In genomic region chr1:15060104-15060503, GRCh38 we compare ENCODE assay signal across 25 cellular contexts.
"Had no signal": no experiment of that assay in that cellular context is flagged by ENCODE, and none has a peak within 500 bp of the region (broad histone marks: within the 10 kb centered on the region; RNA-seq: fewer than 3 reads in every experiment).

No MANE protein-coding gene starts in this region.

- ATAC-seq: HepG2, SK-N-SH treated with all-trans-retinoic acid at 6 μM for 48 hours had no signal

- FAIRE-seq: HepG2, RCC 7860 had no signal

- H3K4me3 ChIP-seq: MG63, SJCRH30 had no signal

- H3K9me3 ChIP-seq: MG63, SJCRH30 had no signal

- DNase-seq: IMR-90, Karpas-422, KG1, MG63, NCI-H1092, NCI-H1105 treated with DMSO at 0.1 percent for 48 hours, NCI-H1417 treated with DMSO at 0.1 percent for 48 hours, NCI-H146, NCI-H1694 treated with DMSO at 0.1 percent for 48 hours, NCI-H1930, NCI-H2081, NCI-H2107, NCI-H2227 treated with DMSO at 0.1 percent for 48 hours, NCI-H446, NCI-H510A, NCI-H524 treated with DMSO at 0.1 percent for 48 hours, NCI-H69, NCI-H774, RPMI8226, SHP77 treated with DMSO at 0.1 percent for 48 hours, SJCRH30, T-helper 1 cell had no signal

- H3K4me1 ChIP-seq: SJCRH30 had no signal

- H3K36me3 ChIP-seq: SJCRH30 had no signal

- H3K27me3 ChIP-seq: MG63, SJCRH30 had no signal

- H3K27ac ChIP-seq: SJCRH30 had no signal
